Comparison of ENCODE assay signal across 9 cellular contexts in the genomic region with DNA sequence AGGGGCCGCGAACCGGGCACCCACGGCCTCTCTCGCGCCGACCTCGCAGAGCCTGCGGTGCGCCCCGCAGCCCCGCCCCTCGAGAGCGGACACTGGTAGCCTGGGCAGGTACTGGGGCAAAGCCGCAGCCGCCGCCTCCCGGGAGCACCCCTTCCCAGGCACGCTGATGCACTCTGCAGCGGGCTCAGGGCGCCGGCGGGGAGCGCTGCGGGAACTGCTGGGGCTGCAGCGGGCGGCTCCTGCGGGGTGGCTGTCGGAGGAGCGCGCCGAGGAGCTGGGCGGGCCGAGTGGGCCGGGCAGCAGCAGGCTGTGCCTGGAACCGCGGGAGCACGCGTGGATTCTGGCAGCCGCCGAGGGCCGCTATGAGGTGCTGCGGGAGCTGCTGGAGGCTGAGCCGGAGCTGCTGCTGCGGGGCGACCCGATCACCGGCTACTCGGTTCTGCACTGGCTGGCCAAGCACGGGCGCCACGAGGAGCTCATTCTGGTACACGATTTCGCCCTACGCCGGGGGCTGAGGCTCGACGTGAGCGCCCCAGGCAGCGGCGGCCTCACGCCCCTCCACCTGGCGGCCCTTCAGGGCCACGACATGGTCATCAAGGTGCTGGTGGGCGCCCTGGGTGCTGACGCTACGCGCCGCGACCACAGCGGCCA. TPM values are rescaled to one million over a fixed set of nuclear protein-coding genes. Genes with fewer than 3 reads are reported as not detected.
A peak's percentile ranks its signal among the peaks of the same experiment; 100 is the strongest.
DNase-seq lines count a peak whose midpoint lies in the region; ATAC-seq lines count a peak whose summit lies in the region.
"Had no signal": no experiment of that assay in that cellular context is flagged by ENCODE, and none has a peak within 500 bp of the region (broad histone marks: within the 10 kb centered on the region; RNA-seq: fewer than 3 reads in every experiment).

No MANE protein-coding gene starts in this region.

- H3K27ac ChIP-seq in BLaER1 treated with 17β-estradiol and CSF1 and Interleukin-3, amounts not matched to agents 10 nM and 100 nM, result peak overlapping the region in 10 of 11 experiments; percentile 27 to 83 (median 76); a peak in 18 of 22 replicates

- no peaks in the 10 kb centered on the region for H3K36me3 ChIP-seq in BLaER1 treated with 17β-estradiol and CSF1 and Interleukin-3, amounts not matched to agents 10 nM and 100 nM
- no peaks in the 10 kb centered on the region for H3K36me3 ChIP-seq in MG63

- peak overlapping the region; percentile 53 to 78 (median 64) for H3K4me3 ChIP-seq in BLaER1 treated with 17β-estradiol and CSF1 and Interleukin-3, amounts not matched to agents 10 nM and 100 nM
- H3K4me3 ChIP-seq in MG63, result peak overlapping the region; percentile 39

- 0 out of 22 replicates have a peak, but pooled peaks cover 0 to 8% (median 0%) of the 10 kb centered on the region in 11 experiments for H3K27me3 ChIP-seq in BLaER1 treated with 17β-estradiol and CSF1 and Interleukin-3, amounts not matched to agents 10 nM and 100 nM
- no peaks in the 10 kb centered on the region for H3K27me3 ChIP-seq in MG63

- H3K9me3 ChIP-seq in BLaER1 treated with 17β-estradiol and CSF1 and Interleukin-3, amounts not matched to agents 10 nM and 100 nM (replicated peaks in 1 of 11), result no peaks in the 10 kb centered on the region
- no peaks in the 10 kb centered on the region for H3K9me3 ChIP-seq in MG63

- DNase-seq in MG63 (peak; percentile 12), activated gamma-delta T cell (lab: John Stamatoyannopoulos, UW) (peak; percentile 30), left cardiac atrium (peak; percentile 32), sciatic nerve (ENCODE audit: low spot score) (no peak), HT-29 (ENCODE audit: low spot score) (no peak)

- peak overlapping the region; percentile 53 to 77 (median 70) for H3K9ac ChIP-seq in BLaER1 treated with 17β-estradiol and CSF1 and Interleukin-3, amounts not matched to agents 10 nM and 100 nM

- H3K4me1 ChIP-seq in BLaER1 treated with 17β-estradiol and CSF1 and Interleukin-3, amounts not matched to agents 10 nM and 100 nM, result peaks cover 72 to 99% (median 91%) of the 10 kb centered on the region in 10 experiments

- ATAC-seq in left cardiac atrium (peak; percentile 49 to 76), sciatic nerve (peak; percentile 47), GM19463 (IDR thresholded peaks at IDR 0.05; ENCODE audit: unreplicated experiment) (no peak), GM19324 (IDR thresholded peaks at IDR 0.05; ENCODE audit: low FRiP score, unreplicated experiment) (no peak)

- H4K20me1 ChIP-seq in BLaER1 treated with 17β-estradiol and CSF1 and Interleukin-3, amounts not matched to agents 10 nM and 100 nM, result peaks cover 0 to 10% (median 0%) of the 10 kb centered on the region in 11 experiments; a peak in 6 of 22 replicates

- intact Hi-C loops in left cardiac atrium (cut with DNase I), result no loop called here
- intact Hi-C loops in sciatic nerve (cut with DNase I), result no loop called here

- H3K4me2 ChIP-seq in BLaER1 treated with 17β-estradiol and CSF1 and Interleukin-3, amounts not matched to agents 10 nM and 100 nM, result peak overlapping the region; percentile 79 to 97 (median 94)

RNA-seq across cellular contexts. Expression of a gene that starts 0.4 kb away (rescaled TPM):
- 1.2 TPM in 1 of 2 replicates, not detected in the other for total RNA-seq in MG63 (2014; rRNA removed; shearing (Covaris generic); ENCODE audit: low replicate concordance)
- total RNA-seq in left cardiac atrium (under 1 TPM; 0.16 to 0.32 TPM), sciatic nerve (0.53 TPM)
- total RNA-seq in HT-29 (2014; rRNA removed; shearing (Covaris generic)), result 1.0 TPM in 1 of 2 replicates, not detected in the other
- total RNA-seq: lung microvascular endothelial cell had no signal

RNA-seq across cellular contexts. Expression of a gene that starts 32.6 kb away (rescaled TPM):
- total RNA-seq in MG63 (2014; rRNA removed; shearing (Covaris generic); ENCODE audit: low replicate concordance), result 2,795 and 3,088 TPM in 2 replicates
- total RNA-seq in left cardiac atrium (1,000 to 10,000 TPM; 1,171 to 1,199 TPM), sciatic nerve (1,230 TPM)
- total RNA-seq in HT-29 (2014; rRNA removed; shearing (Covaris generic)), result 753 and 894 TPM in 2 replicates

Comparison
In these comparisons a context has a peak if more than half of its experiments do, and no peak if none do; other contexts are left out.
1. DNase-seq: peak in MG63 (single experiment), activated gamma-delta T cell (single experiment) and left cardiac atrium (single experiment); none in sciatic nerve (single experiment) and HT-29 (single experiment).
2. ATAC-seq: peak in left cardiac atrium (2 of 2) and sciatic nerve (single experiment); none in GM19463 (single experiment) and GM19324 (single experiment).